In the genomic region with DNA sequence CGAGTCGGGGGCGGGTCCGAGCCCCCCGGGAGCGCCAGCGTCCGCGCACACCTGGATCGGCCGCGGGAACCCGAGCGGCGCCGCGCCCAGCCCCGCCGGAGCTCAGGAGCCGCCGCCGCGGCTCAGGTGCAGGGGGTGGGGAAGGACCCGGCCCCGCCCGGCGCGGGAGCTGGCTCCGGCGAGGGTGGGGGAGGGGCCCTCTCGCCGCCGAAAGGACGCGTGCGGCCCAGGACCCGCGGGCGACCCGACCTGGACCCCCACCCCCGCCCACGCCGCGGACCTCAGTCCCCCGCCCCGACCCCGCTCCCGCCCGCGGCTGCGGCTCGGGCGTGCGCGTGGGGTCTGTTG, we compare ENCODE assay signal across 8 cellular contexts. TPM values are rescaled to one million over a fixed set of nuclear protein-coding genes. Genes with fewer than 3 reads are reported as not detected.
DNase-seq lines count a peak whose midpoint lies in the region; ATAC-seq and TF ChIP-seq lines count a peak whose summit lies in the region.

Gene SHANK2 (minus strand): TSS at position 144 of the 348 bp plus-strand sequence. CDS start 105,251 bp downstream, outside the sequence.

- peak; percentile 55; the same call in 2 of the 3 replicates for ATAC-seq in RWPE2 (ENCODE audit: low read depth)
- no peak for ATAC-seq in HG03457 (IDR thresholded peaks at IDR 0.05; ENCODE audit: unreplicated experiment)
- no peak for ATAC-seq in HG03565 (IDR thresholded peaks at IDR 0.05; ENCODE audit: unreplicated experiment)

- peak within 1 kb of the TSS; percentile 75 for H2AFZ ChIP-seq in hepatocyte

- H4K20me1 ChIP-seq in hepatocyte (ENCODE audit: insufficient read depth, poor library complexity, severe bottlenecking), result no peaks in the 10 kb centered on the region

- peak within 1 kb of the TSS; percentile 63 for H3K27ac ChIP-seq in RWPE2 (ENCODE audit: poor library complexity, severe bottlenecking)
- peak within 1 kb of the TSS; percentile 98 for H3K27ac ChIP-seq in hepatocyte
- peak within 1 kb of the TSS; percentile 79 to 87 for H3K27ac ChIP-seq in prostate gland

- DNase-seq in GM03348 (ENCODE audit: low spot score) (peak; percentile 43), RWPE2 (ENCODE audit: low spot score) (no peak), hepatocyte (ENCODE audit: low spot score) (peak; percentile 83), prostate gland (ENCODE audit: low spot score) (peak; percentile 34), NCI-H2029 (lab: John Stamatoyannopoulos, UW) (no peak)
- no peak for DNase-seq in activated CD4-positive, alpha-beta T cell treated with anti-CD3 and anti-CD28 coated beads, Interleukin-2, amount 50 U/mL, for 1 hour

- H3K27me3 ChIP-seq in RWPE2 (ENCODE audit: insufficient read depth, poor library complexity, severe bottlenecking) (no peaks in the 10 kb centered on the region), hepatocyte (no peaks in the 10 kb centered on the region), prostate gland (replicated peaks; ENCODE audit: insufficient read depth) (no peaks in the 10 kb centered on the region)

- no peaks in the 10 kb centered on the region for H3K36me3 ChIP-seq in RWPE2 (ENCODE audit: low read depth)
- H3K36me3 ChIP-seq in hepatocyte (replicated peaks; ENCODE audit: insufficient read depth, low read depth), result no peaks in the 10 kb centered on the region
- no peaks in the 10 kb centered on the region for H3K36me3 ChIP-seq in prostate gland

- H3K4me3 ChIP-seq in RWPE2 (ENCODE audit: severe bottlenecking), result peak within 1 kb of the TSS; percentile 75
- peak within 1 kb of the TSS; percentile 93 for H3K4me3 ChIP-seq in hepatocyte
- H3K4me3 ChIP-seq in prostate gland, result peak within 1 kb of the TSS; percentile 61 to 71

- intact Hi-C loops in prostate gland (cut with DNase I), result no loop called here

- TF ChIP-seq CTCF in RWPE2 (IDR thresholded peaks at IDR 0.05; ENCODE audit: poor library complexity, severe bottlenecking) (no peak), hepatocyte (IDR thresholded peaks at IDR 0.05; ENCODE audit: poor library complexity) (no peak), prostate gland (IDR thresholded peaks at IDR 0.05) (no peak)

- H3K79me2 ChIP-seq in hepatocyte, result peaks cover 39% of the 10 kb centered on the region

- no peaks in the 10 kb centered on the region for H3K9me3 ChIP-seq in RWPE2 (ENCODE audit: severe bottlenecking)
- no peaks in the 10 kb centered on the region for H3K9me3 ChIP-seq in hepatocyte (ENCODE audit: low read depth)
- no peaks in the 10 kb centered on the region for H3K9me3 ChIP-seq in prostate gland

- TF ChIP-seq POLR2A in prostate gland (IDR thresholded peaks at IDR 0.05), result peak; percentile 22

- no peaks in the 10 kb centered on the region for H3K9me2 ChIP-seq in hepatocyte (replicated peaks; ENCODE audit: insufficient read depth)

- WGBS in hepatocyte (ENCODE audit: low lambda C conversion rate, missing lambda C conversion rate), result 0% methylated on average over 11 of the region's 55 CpGs
- WGBS in prostate gland, result no CpG with 5 or more reads among the region's 55 CpGs

- H3K4me1 ChIP-seq in RWPE2 (ENCODE audit: insufficient read depth, poor library complexity, severe bottlenecking) (peaks cover 10% of the 10 kb centered on the region), hepatocyte (ENCODE audit: insufficient read depth) (peaks cover 35% of the 10 kb centered on the region), prostate gland (replicated peaks) (no peaks in the 10 kb centered on the region)

- peak within 1 kb of the TSS; percentile 91 for H3K4me2 ChIP-seq in hepatocyte

RNA-seq across cellular contexts. Expression of gene SHANK2, which starts in this region (rescaled TPM):
- total RNA-seq in hepatocyte, result 11.9 and 17.3 TPM in 2 replicates
- 18.2 and 20.7 TPM in 2 replicates for polyA plus RNA-seq in hepatocyte
- 10 to 100 TPM; 43.5 to 46.4 TPM for total RNA-seq in prostate gland

Comparison
In these comparisons a context has a peak if more than half of its experiments do, and no peak if none do; other contexts are left out.
1. DNase-seq: peak in GM03348 (single experiment), hepatocyte (single experiment) and prostate gland (single experiment); none in RWPE2 (single experiment), NCI-H2029 (single experiment) and activated CD4-positive, alpha-beta T cell treated with anti-CD3 and anti-CD28 coated beads, Interleukin-2, amount 50 U/mL, for 1 hour (single experiment).
2. Peak in every context shown above with its lines, with median percentiles within 50 percentile points of each other: H3K27ac ChIP-seq and H3K4me3 ChIP-seq.